ENCODE assay signal across 1 cellular context in genomic region chr1:6246497-6247295, GRCh38.
A peak's percentile ranks its signal among the peaks of the same experiment; 100 is the strongest.
TF ChIP-seq lines count a peak whose summit lies in the region.

No MANE protein-coding gene starts in this region.

TF ChIP-seq in K562, 482 proteins besides CTCF, POLR2A, EP300 and RAD21 (continued from another document and continues in another):
- TF ChIP-seq ZMIZ1 (IDR thresholded peaks at IDR 0.05; ENCODE audit: low read depth in 2 of 2, low read length in 2 of 2) (peak in 1 of 2 experiments; percentile 51; a peak in 1 of 4 replicates), ZBTB34 (CRISPR knock-in tag; IDR thresholded peaks at IDR 0.05) (no peak), GTF2E2 (tag; IDR thresholded peaks at IDR 0.05) (no peak), KAT7 (CRISPR knock-in tag; IDR thresholded peaks at IDR 0.05; ENCODE audit: borderline replicate concordance) (no peak), XRCC5 (IDR thresholded peaks at IDR 0.05; ENCODE audit: low read depth, low read length) (0 out of 2 replicates have a peak, but pooled peaks have one; percentile 62), THRA (IDR thresholded peaks at IDR 0.05) (no peak), ZNF239 (CRISPR knock-in tag; IDR thresholded peaks at IDR 0.05) (no peak), BRCA1 (IDR thresholded peaks at IDR 0.05) (no peak), BRCA1 (CRISPR knock-in tag; IDR thresholded peaks at IDR 0.05) (no peak), ATF3 (IDR thresholded peaks at IDR 0.05) (no peak), ATF3 (CRISPR knock-in tag; conservative IDR thresholded peaks at IDR 0.05) (no peak), ZKSCAN8 (CRISPR knock-in tag; IDR thresholded peaks at IDR 0.05) (no peak), SPI1 (IDR thresholded peaks at IDR 0.05; ENCODE audit: borderline replicate concordance, low read depth, low read length) (no peak), NONO (IDR thresholded peaks at IDR 0.05; ENCODE audit: low read depth in 2 of 2, low read length in 1 of 2) (no peak), CXXC5 (CRISPR knock-in tag; IDR thresholded peaks at IDR 0.05) (peak; percentile 11; the same call in 1 of the 2 replicates), ZBTB12 (CRISPR knock-in tag; IDR thresholded peaks at IDR 0.05) (no peak), NRF1 (conservative IDR thresholded peaks at IDR 0.05 in 1 of 2, IDR thresholded peaks at IDR 0.05 in 1 of 2) (0 out of 4 replicates have a peak, but pooled peaks of 1 of the 2 experiments have one; percentile 6), TCFL5 (CRISPR knock-in tag; conservative IDR thresholded peaks at IDR 0.05) (no peak), RREB1 (CRISPR knock-in tag; IDR thresholded peaks at IDR 0.05) (0 out of 2 replicates have a peak, but pooled peaks have one; percentile 35), NR2C2 (CRISPR knock-in tag; IDR thresholded peaks at IDR 0.05) (no peak), NR2C2 (tag; IDR thresholded peaks at IDR 0.05) (no peak), ZNF280B (CRISPR knock-in tag; IDR thresholded peaks at IDR 0.05) (no peak), E2F1 (CRISPR knock-in tag; IDR thresholded peaks at IDR 0.05) (no peak), ZNF57 (CRISPR knock-in tag; IDR thresholded peaks at IDR 0.05) (no peak), NCOA1 (IDR thresholded peaks at IDR 0.05; ENCODE audit: low read depth) (no peak), NFYB (IDR thresholded peaks at IDR 0.05; ENCODE audit: extremely low read depth, insufficient read length) (no peak), FOXP4 (CRISPR knock-in tag; IDR thresholded peaks at IDR 0.05; ENCODE audit: borderline replicate concordance) (no peak), CLOCK (CRISPR knock-in tag; IDR thresholded peaks at IDR 0.05; ENCODE audit: borderline replicate concordance) (no peak), ZNF311 (CRISPR knock-in tag; IDR thresholded peaks at IDR 0.05) (no peak), CHD4 (IDR thresholded peaks at IDR 0.05; ENCODE audit: insufficient read depth, insufficient replicate concordance, low read depth, low read length, poor library complexity, severe bottlenecking) (no peak), ZNF707 (CRISPR knock-in tag; conservative IDR thresholded peaks at IDR 0.05) (no peak), ZNF639 (CRISPR knock-in tag; conservative IDR thresholded peaks at IDR 0.05 in 1 of 2, IDR thresholded peaks at IDR 0.05 in 1 of 2) (no peak)
